ENCODE assay signal across 19 cellular contexts in genomic region chr2:119249855-119250775, GRCh38. TPM values are rescaled to one million over a fixed set of nuclear protein-coding genes. Genes with fewer than 3 reads are reported as not detected.
DNase-seq lines count a peak whose midpoint lies in the region; ATAC-seq, FAIRE-seq and TF ChIP-seq lines count a peak whose summit lies in the region.
"Had no signal": no experiment of that assay in that cellular context is flagged by ENCODE, and none has a peak within 500 bp of the region (broad histone marks: within the 10 kb centered on the region; RNA-seq: fewer than 3 reads in every experiment).

No MANE protein-coding gene starts in this region.

- H2BK12ac ChIP-seq in H9 (ENCODE audit: insufficient read length, low read depth, low read length) = no peak overlapping the region

- no peak overlapping the region for H3K18ac ChIP-seq in H9 (ENCODE audit: insufficient read length, low read depth, low read length)

- no peak for ATAC-seq in K562
- no peak for ATAC-seq in GM21737 (IDR thresholded peaks at IDR 0.05; ENCODE audit: unreplicated experiment)
- ATAC-seq in HG02763 (IDR thresholded peaks at IDR 0.05; ENCODE audit: unreplicated experiment) = no peak
- ATAC-seq: HCT116, PC-3 had no signal

- no peaks in the 10 kb centered on the region for H3K9me3 ChIP-seq in H9 (ENCODE audit: control insufficient read depth, low read depth, low read length)
- H3K9me3 ChIP-seq in K562 (replicated peaks; ENCODE audit: control insufficient read depth, insufficient read depth, low read depth, low read length) = no peaks in the 10 kb centered on the region
- H3K9me3 ChIP-seq in osteoblast (ENCODE audit: low read depth, low read length) = no peaks in the 10 kb centered on the region

- FAIRE-seq in K562 (lab: Jason Lieb, UNC) = no peak
- FAIRE-seq: HTR-8/SVneo had no signal

- H4K20me1 ChIP-seq in H9 (ENCODE audit: control insufficient read depth, insufficient read depth, insufficient read length) (no peaks in the 10 kb centered on the region), K562 (replicated peaks; ENCODE audit: control insufficient read depth, insufficient read depth, low read length) (no peaks in the 10 kb centered on the region; the same call in 1 of the 2 replicates), osteoblast (ENCODE audit: insufficient read depth, low read length) (no peaks in the 10 kb centered on the region)

- H2BK120ac ChIP-seq in H9 (ENCODE audit: low read depth, low read length, poor library complexity, severe bottlenecking) = no peak overlapping the region

- no peak overlapping the region for H3T11ph ChIP-seq in H9 (ENCODE audit: low read length)

- H3K23me2 ChIP-seq in H9 (ENCODE audit: insufficient read length, low read depth, low read length, poor library complexity, severe bottlenecking) = no peaks in the 10 kb centered on the region

- no peak overlapping the region for H2BK20ac ChIP-seq in H9 (ENCODE audit: low read depth, low read length, poor library complexity, severe bottlenecking)

- DNase-seq in DMS 273 (lab: John Stamatoyannopoulos, UW; ENCODE audit: unreplicated experiment) (peak; percentile 16), DMS 273 treated with DMSO at 0.1 percent for 48 hours (lab: John Stamatoyannopoulos, UW) (no peak), H9 (no peak), K562 (ENCODE audit: extremely low read depth in 1 of 4, low spot score in 3 of 4) (no peak), osteoblast (ENCODE audit: insufficient read length, low spot score, missing footprints) (peak; percentile 64), Ammon's horn (ENCODE audit: low spot score) (no peak)
- DNase-seq: KG1, NCI-H1092, NCI-H187, NCI-H2227 treated with DMSO at 0.1 percent for 48 hours, NCI-H524 treated with DMSO at 0.1 percent for 48 hours, PC-3 had no signal

- H3K27me3 Mint-ChIP-seq in H9 (ENCODE audit: low read depth) = no peaks in the 10 kb centered on the region

- intact Hi-C loops in K562 (cut with micrococcal nuclease) = no loop called here

- no peak overlapping the region for H3K14ac ChIP-seq in H9 (ENCODE audit: insufficient read depth, low read length)

- H3K79me2 ChIP-seq in H9 (ENCODE audit: insufficient read depth, low read length) (no peaks in the 10 kb centered on the region), K562 (ENCODE audit: control insufficient read depth, insufficient read depth, low read length) (no peaks in the 10 kb centered on the region), osteoblast (ENCODE audit: insufficient read depth, low read length) (peaks cover 11% of the 10 kb centered on the region)

- in situ Hi-C loops in K562 (cut with MboI) = no loop called here

- peaks cover 34 to 44% of the 10 kb centered on the region in 2 experiments for H3K4me1 Mint-ChIP-seq in H9

- H3K4ac ChIP-seq in H9 (ENCODE audit: low read depth, low read length) = no peak overlapping the region

- peak overlapping the region; percentile 89 to 92 (median 90); a peak in 5 of 7 replicates for H3K27ac Mint-ChIP-seq in H9

- no peak overlapping the region for H3K23ac ChIP-seq in H9 (ENCODE audit: insufficient read length, low read depth, low read length)

- no peaks in the 10 kb centered on the region for H3K79me1 ChIP-seq in H9 (ENCODE audit: insufficient read depth, low read depth, low read length, poor library complexity, severe bottlenecking)

- H4K8ac ChIP-seq in H9 (replicated peaks; ENCODE audit: insufficient read length, low read depth, low read length) = no peak overlapping the region

- H3K4me3 Mint-ChIP-seq in H9 = no peak overlapping the region

- no CpG with 5 or more reads among the region's 12 CpGs for WGBS in H9 (ENCODE audit: extremely low coverage, insufficient read length, low lambda C conversion rate)
- 84% methylated on average over 10 of the region's 12 CpGs for WGBS in K562 (ENCODE audit: insufficient coverage, low coverage, missing lambda C conversion rate)

- no peaks in the 10 kb centered on the region; the same call in 1 of the 2 replicates for H3K4me1 ChIP-seq in H9 (ENCODE audit: insufficient read depth, low read length)
- H3K4me1 ChIP-seq in K562 (replicated peaks in 1 of 2; ENCODE audit: control insufficient read depth in 2 of 2, insufficient read depth in 2 of 2, low read length in 2 of 2) = peaks cover 0 to 8% of the 10 kb centered on the region in 2 experiments; a peak in 2 of 5 replicates
- peaks cover 57% of the 10 kb centered on the region for H3K4me1 ChIP-seq in osteoblast (ENCODE audit: insufficient read depth, low read length)

- no peak for TF ChIP-seq CTCF in H9 (conservative IDR thresholded peaks at IDR 0.05)
- TF ChIP-seq CTCF in K562 (IDR thresholded peaks at IDR 0.05 in 2 of 3, conservative IDR thresholded peaks at IDR 0.05 in 1 of 3; ENCODE audit: insufficient read depth in 2 of 3, low read depth in 1 of 3, low read length in 3 of 3) = no peak
- TF ChIP-seq CTCF in osteoblast (IDR thresholded peaks at IDR 0.05; ENCODE audit: extremely low read depth, low read depth, low read length) = no peak

- H3K36me3 ChIP-seq in K562 (ENCODE audit: control insufficient read depth, insufficient read depth, low read length) (peaks cover 91% of the 10 kb centered on the region), osteoblast (ENCODE audit: insufficient read depth, low read length) (peaks cover 6% of the 10 kb centered on the region)

- TF ChIP-seq POLR2A in K562 (conservative IDR thresholded peaks at IDR 0.05) = no peak

- H2BK15ac ChIP-seq in H9 (ENCODE audit: low read depth, low read length) = no peak overlapping the region

- no peak overlapping the region for H4K91ac ChIP-seq in H9 (ENCODE audit: insufficient read length, low read depth, low read length)

- H3K27ac ChIP-seq in H9 (ENCODE audit: insufficient read length, low read depth, low read length) = no peak overlapping the region
- H3K27ac ChIP-seq in K562 (ENCODE audit: extremely low read depth, low read depth, low read length) = no peak overlapping the region
- H3K27ac ChIP-seq in osteoblast (ENCODE audit: low read depth, low read length) = no peak overlapping the region
- H3K27ac ChIP-seq: 22Rv1, C4-2B, SK-N-MC had no signal

- no peaks in the 10 kb centered on the region for H3K9me1 ChIP-seq in K562 (ENCODE audit: control insufficient read depth, insufficient read depth, low read length)

- H4K5ac ChIP-seq in H9 (ENCODE audit: insufficient read length, low read depth, low read length) = no peak overlapping the region

- CTCF ChIA-PET in K562 (lab: Yijun Ruan, JAX; ENCODE audit: low intra/inter-chr PET ratio) = no interaction called here

- H3K4me2 ChIP-seq in H9 (ENCODE audit: insufficient read depth, insufficient read length, low read length) (no peak overlapping the region), K562 (ENCODE audit: insufficient read depth, low read length) (no peak overlapping the region), osteoblast (ENCODE audit: insufficient read depth, low read length) (no peak overlapping the region)

- no peak overlapping the region for H2BK5ac ChIP-seq in H9 (ENCODE audit: insufficient read length, low read length)

- no peak overlapping the region for H2AFZ ChIP-seq in H9 (ENCODE audit: low read length)
- no peak overlapping the region for H2AFZ ChIP-seq in K562 (ENCODE audit: low read depth, low read length)
- no peak overlapping the region for H2AFZ ChIP-seq in osteoblast (ENCODE audit: low read length)

- H3K9me3 Mint-ChIP-seq in H9 = no peaks in the 10 kb centered on the region; a peak in 1 of 5 replicates

- H3K27me3 ChIP-seq in H9 (ENCODE audit: insufficient read depth, low read length) (no peaks in the 10 kb centered on the region; the same call in 1 of the 2 replicates), K562 (ENCODE audit: control insufficient read depth in 2 of 2, insufficient read depth in 2 of 2, low read length in 2 of 2) (no peaks in the 10 kb centered on the region), osteoblast (ENCODE audit: insufficient read depth, low read length) (no peaks in the 10 kb centered on the region)

- H3K4me3 ChIP-seq in K562 (no peak overlapping the region), osteoblast (ENCODE audit: insufficient read depth, low read length) (no peak overlapping the region)
- H3K4me3 ChIP-seq: SK-N-MC had no signal

- no peak for TF ChIP-seq EP300 in K562 (IDR thresholded peaks at IDR 0.05; ENCODE audit: low read length)

- TF ChIP-seq RAD21 in K562 (CRISPR knock-in tag; conservative IDR thresholded peaks at IDR 0.05 in 1 of 2, IDR thresholded peaks at IDR 0.05 in 1 of 2) = no peak

- POLR2A ChIA-PET in K562 (lab: Yijun Ruan, JAX) = interaction anchor here (0.8 kb wide), 1 partner anchor 22 kb away, joined by 3 read pairs; no protein-coding TSS in a partner anchor

- H3K9ac ChIP-seq in H9 (ENCODE audit: extremely low read depth, insufficient read length, low read length) = no peak overlapping the region
- no peak overlapping the region for H3K9ac ChIP-seq in K562 (ENCODE audit: insufficient read depth in 1 of 2, low read depth in 2 of 2, low read length in 2 of 2)

- BruUV-seq in K562 (replicated peaks; lab: Mats Ljungman, UMichigan) = no TSS peak

- H2AK5ac ChIP-seq in H9 (ENCODE audit: insufficient read length, low read length) = no peak overlapping the region

- peaks cover 31 to 55% (median 45%) of the 10 kb centered on the region in 3 experiments for H3K36me3 Mint-ChIP-seq in H9 (ENCODE audit: insufficient read depth in 1 of 3, low read depth in 3 of 3)

- H3K56ac ChIP-seq in H9 (ENCODE audit: insufficient read length, low read depth, low read length) = no peak overlapping the region

TF ChIP-seq in K562, 482 proteins besides CTCF, POLR2A, EP300 and RAD21 (continues in another document):
- TF ChIP-seq SMARCA5 (IDR thresholded peaks at IDR 0.05) (no peak), ZNF445 (CRISPR knock-in tag; IDR thresholded peaks at IDR 0.05; ENCODE audit: low read depth) (no peak)

RNA-seq across cellular contexts. Expression of gene STEAP3, which starts 26.5 kb away (rescaled TPM):
- 15.4 and 15.9 TPM in 2 replicates for total RNA-seq in H9 (2021)
- 18.0 and 37.0 TPM in 2 replicates for total RNA-seq in K562 (2011; cell fraction: chromatin; rRNA removed; ENCODE audit: low replicate concordance)
- 43.3 and 45.4 TPM in 2 replicates for total RNA-seq in K562 (2011; cell fraction: nucleolus; rRNA removed)
- 33.7 and 37.0 TPM in 2 replicates for total RNA-seq in K562 (2011; cell fraction: nucleoplasm; rRNA removed)
- total RNA-seq in K562 (2014; rRNA removed) = 15.6 and 23.7 TPM in 2 replicates
- 8.2 and 9.0 TPM in 2 replicates for total RNA-seq in K562 (2014; rRNA removed; fragmentation: Illumina TruSeq; extraction: Trizol)
- 8.5 and 8.6 TPM in 2 replicates for total RNA-seq in K562 (2015; rRNA removed; fragmentation: Illumina TruSeq; extraction: Trizol)
- 29.8 and 31.6 TPM in 2 replicates for total RNA-seq in K562 (2021)
- polyA plus RNA-seq in K562 (2011; rRNA removed) = 7.7 and 11.7 TPM in 2 replicates
- 7.0 and 19.8 TPM in 2 replicates for polyA plus RNA-seq in K562 (2011; cell fraction: cytosol; rRNA removed)
- 14.1 and 32.9 TPM in 2 replicates for polyA plus RNA-seq in K562 (2011; cell fraction: nucleus; rRNA removed)
- polyA plus RNA-seq in K562 (2012) = 14.0 and 22.8 TPM in 2 replicates
- polyA plus RNA-seq in K562 (2014; fragmentation: Illumina TruSeq; extraction: Trizol) = 18.2 and 22.3 TPM in 2 replicates
- 1 to 10 TPM; 1.8 to 3.0 TPM for polyA plus RNA-seq in K562 (2014; fragmentation: Nextera tagmentation; extraction: Ambion mirVana)
- 12.7 and 12.8 TPM in 2 replicates for polyA plus RNA-seq in K562 (2014; rRNA removed)
- 8.4 and 10.0 TPM in 2 replicates for polyA minus RNA-seq in K562 (2011; rRNA and poly(A)+ RNA removed)
- 13.9 and 18.9 TPM in 2 replicates for polyA minus RNA-seq in K562 (2011; cell fraction: cytosol; rRNA and poly(A)+ RNA removed)
- 8.2 and 11.4 TPM in 2 replicates for polyA minus RNA-seq in K562 (2011; cell fraction: nucleus; rRNA and poly(A)+ RNA removed)
- 27.4 and 40.9 TPM in 2 replicates for total RNA-seq in osteoblast

Comparison
In these comparisons a context has a peak if more than half of its experiments do, and no peak if none do; other contexts are left out.
1. DNase-seq: peak in DMS 273 (single experiment) and osteoblast (single experiment); none in DMS 273 treated with DMSO at 0.1 percent for 48 hours (single experiment), H9 (single experiment), K562 (0 of 4) and Ammon's horn (single experiment).